ENCODE assay signal across 21 cellular contexts in the genomic region with DNA sequence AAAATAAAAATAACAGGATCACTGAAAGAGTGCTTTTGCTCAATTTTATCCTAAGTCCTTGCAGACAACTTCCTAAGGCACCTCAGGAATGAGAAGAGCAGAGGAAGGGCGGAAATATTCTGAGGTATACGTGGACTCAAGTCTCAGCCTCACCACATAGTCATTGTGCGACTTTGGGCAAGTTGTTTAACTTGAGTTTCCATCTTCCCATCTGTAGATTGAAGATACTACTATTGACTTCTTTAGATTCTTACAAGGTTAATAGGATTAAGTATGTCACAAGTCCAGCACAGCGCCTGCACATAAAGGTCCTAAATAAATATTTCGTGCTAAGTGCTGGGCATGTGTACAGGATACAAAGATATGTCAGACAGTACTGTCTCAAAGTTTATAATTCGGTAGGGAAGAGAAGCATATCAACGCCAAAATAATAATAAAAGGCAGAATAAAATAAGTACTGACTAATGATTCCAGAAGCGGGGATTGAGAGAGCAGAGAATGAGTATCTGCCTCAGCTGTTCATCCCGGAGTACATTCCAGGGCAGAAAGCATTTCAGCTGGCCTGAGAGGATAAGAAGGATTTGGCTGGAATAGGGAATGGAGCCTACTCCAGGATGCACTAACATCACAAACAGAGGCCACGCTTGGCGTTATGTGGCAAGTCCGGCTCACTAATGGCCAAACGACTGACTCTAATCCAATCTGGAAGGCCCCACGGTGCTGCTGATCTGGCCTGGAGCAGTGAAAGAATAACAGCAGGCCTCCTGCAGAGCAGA.
DNase-seq lines count a peak whose midpoint lies in the region; ATAC-seq, FAIRE-seq and TF ChIP-seq lines count a peak whose summit lies in the region.
"Had no signal": no experiment of that assay in that cellular context is flagged by ENCODE, and none has a peak within 500 bp of the region (broad histone marks: within the 10 kb centered on the region; RNA-seq: fewer than 3 reads in every experiment).

No MANE protein-coding gene starts in this region.

- peaks cover 8% of the 10 kb centered on the region for H3K27me3 ChIP-seq in Loucy (ENCODE audit: insufficient read depth, low read length, poor library complexity, severe bottlenecking)
- H3K27me3 ChIP-seq in H1 (replicated peaks in 1 of 4; ENCODE audit: control insufficient read depth in 3 of 4, extremely low read depth in 1 of 4, insufficient read depth in 3 of 4, low read length in 3 of 4): no peaks in the 10 kb centered on the region
- no peaks in the 10 kb centered on the region for H3K27me3 ChIP-seq in osteoblast (ENCODE audit: insufficient read depth, low read length)
- H3K27me3 ChIP-seq: upper lobe of left lung had no signal

- H3K4ac ChIP-seq in H1 (replicated peaks; ENCODE audit: insufficient read length, low read depth, low read length): no peak overlapping the region

- H2AFZ ChIP-seq in Loucy (ENCODE audit: low read length): peak overlapping the region; percentile 28; the same call in 1 of the 2 replicates
- H2AFZ ChIP-seq in H1 (ENCODE audit: low read length): no peak overlapping the region
- peak overlapping the region; percentile 67 for H2AFZ ChIP-seq in osteoblast (ENCODE audit: low read length)

- no peak overlapping the region for H4K91ac ChIP-seq in H1 (replicated peaks; ENCODE audit: insufficient read length, low read length)

- WGBS in H1 (ENCODE audit: extremely low coverage in 1 of 2, insufficient coverage in 1 of 2, insufficient read length in 1 of 2, insufficient replicate concordance in 2 of 2, low coverage in 1 of 2, low lambda C conversion rate in 2 of 2, missing lambda C conversion rate in 1 of 2), 2 experiments: 91% methylated on average over 14 of the region's 14 CpGs; no CpG with 5 or more reads in 1 of the 2 experiments

- H3K4me3 Mint-ChIP-seq in activated CD4-positive, alpha-beta T cell treated with anti-CD3 and anti-CD28 coated beads, Interleukin-2, amount 10 ng/mL, durations not matched to agents 7 days and 5 days: no peak overlapping the region
- H3K4me3 Mint-ChIP-seq: memory B cell had no signal

- no peak for TF ChIP-seq RAD21 in H1 (IDR thresholded peaks at IDR 0.05 in 1 of 2, conservative IDR thresholded peaks at IDR 0.05 in 1 of 2; ENCODE audit: low read depth in 2 of 2, low read length in 2 of 2)

- no peak for ATAC-seq in activated CD4-positive, CD25-positive, alpha-beta regulatory T cell treated with anti-CD3 and anti-CD28 coated beads, Interleukin-2, amount 50 U/mL, for 24 hours
- ATAC-seq: A549, PC-3, SK-N-SH treated with all-trans-retinoic acid at 6 μM for 48 hours had no signal

- peaks cover 15% of the 10 kb centered on the region for H3K9me3 Mint-ChIP-seq in activated CD4-positive, alpha-beta T cell treated with anti-CD3 and anti-CD28 coated beads, Interleukin-2, amount 10 ng/mL, durations not matched to agents 7 days and 5 days

- no peak for DNase-seq in activated CD4-positive, alpha-beta T cell treated with anti-CD3 and anti-CD28 coated beads, Interleukin-2, amount 10 ng/mL, durations not matched to agents 7 days and 5 days
- no peak for DNase-seq in activated CD4-positive, alpha-beta T cell treated with anti-CD3 and anti-CD28 coated beads for 48 hours
- DNase-seq in H1 (ENCODE audit: low read depth in 1 of 2, low spot score in 2 of 2): no peak
- DNase-seq in osteoblast (ENCODE audit: insufficient read length, low spot score, missing footprints): no peak
- DNase-seq in stimulated activated CD4-positive, alpha-beta T cell treated with anti-CD3 and anti-CD28 coated beads, Interleukin-12 subunit alpha, Interleukin-12 subunit beta, amount 100 ng/mL, for 4 hours: no peak
- no peak for DNase-seq in NCI-H2029 treated with DMSO at 0.1 percent for 48 hours (lab: John Stamatoyannopoulos, UW)
- DNase-seq: NCI-H2081; NCI-H526 treated with DMSO at 0.1 percent for 48 hours; PC-3; stimulated activated CD4-positive, alpha-beta T cell treated with anti-CD3 and anti-CD28 coated beads, Interleukin-4, amount 100 ng/mL, for 4 hours; upper lobe of left lung had no signal

- H4K8ac ChIP-seq in H1 (ENCODE audit: extremely low read depth, insufficient read depth, low read length): no peak overlapping the region

- no peak overlapping the region; the same call in 1 of the 2 replicates for H2BK15ac ChIP-seq in H1 (ENCODE audit: low read length)

- no peaks in the 10 kb centered on the region for H3K79me1 ChIP-seq in H1 (ENCODE audit: low read depth, low read length)

- H3F3A ChIP-seq in Loucy (ENCODE audit: low read depth): no peaks in the 10 kb centered on the region

- FAIRE-seq in H1 (lab: Jason Lieb, UNC): no peak
- FAIRE-seq: A549, colon, GM12892, HTR-8/SVneo had no signal

- H3K27me3 Mint-ChIP-seq in activated CD4-positive, alpha-beta T cell treated with anti-CD3 and anti-CD28 coated beads, Interleukin-2, amount 10 ng/mL, durations not matched to agents 7 days and 5 days: peaks cover 2% of the 10 kb centered on the region

- TF ChIP-seq POLR2A in H1 (IDR thresholded peaks at IDR 0.05; ENCODE audit: control extremely low read depth in 1 of 2, low read depth in 2 of 2, low read length in 2 of 2): no peak

- no peak overlapping the region for H3K18ac ChIP-seq in H1 (ENCODE audit: extremely low read depth, low read length)

- H3K56ac ChIP-seq in H1 (replicated peaks; ENCODE audit: insufficient read length, low read depth, low read length): no peak overlapping the region

- H3K4me3 ChIP-seq in Loucy (ENCODE audit: low read length, poor library complexity, severe bottlenecking) (peak overlapping the region; percentile 18), H1 (ENCODE audit: extremely low read depth in 1 of 4, insufficient read depth in 2 of 4, low read depth in 3 of 4, low read length in 4 of 4) (no peak overlapping the region), osteoblast (ENCODE audit: insufficient read depth, low read length) (no peak overlapping the region)
- H3K4me3 ChIP-seq: A549, HAP-1, upper lobe of left lung had no signal

- no peak overlapping the region for H4K5ac ChIP-seq in H1 (ENCODE audit: insufficient read length, low read depth, low read length)

- H2BK20ac ChIP-seq in H1 (ENCODE audit: low read length): no peak overlapping the region

- H2BK5ac ChIP-seq in H1 (ENCODE audit: low read depth, low read length): no peak overlapping the region

- no peak overlapping the region for H2AK5ac ChIP-seq in H1 (ENCODE audit: low read depth, low read length)

- no peak overlapping the region for H3K14ac ChIP-seq in H1 (ENCODE audit: insufficient read length)

- H3K9me3 ChIP-seq in Loucy (ENCODE audit: insufficient read depth, low read depth, low read length): no peaks in the 10 kb centered on the region
- no peaks in the 10 kb centered on the region for H3K9me3 ChIP-seq in H1 (ENCODE audit: insufficient read depth in 2 of 2, low read depth in 1 of 2, low read length in 1 of 2)
- no peaks in the 10 kb centered on the region for H3K9me3 ChIP-seq in osteoblast (ENCODE audit: low read depth, low read length)
- H3K9me3 ChIP-seq: A549, HAP-1, upper lobe of left lung had no signal

- H3K36me3 Mint-ChIP-seq in activated CD4-positive, alpha-beta T cell treated with anti-CD3 and anti-CD28 coated beads, Interleukin-2, amount 10 ng/mL, durations not matched to agents 7 days and 5 days (ENCODE audit: low read depth): peaks cover 25% of the 10 kb centered on the region

- TF ChIP-seq EP300 in H1 (IDR thresholded peaks at IDR 0.05; ENCODE audit: borderline replicate concordance in 1 of 2, low read depth in 2 of 2, low read length in 2 of 2): no peak

- peaks cover 32% of the 10 kb centered on the region for H3K4me1 ChIP-seq in Loucy (ENCODE audit: insufficient read depth, low read length, poor library complexity, severe bottlenecking)
- H3K4me1 ChIP-seq in H1 (replicated peaks in 1 of 4; ENCODE audit: control insufficient read depth in 3 of 4, insufficient read depth in 4 of 4, low read length in 3 of 4): peaks cover 0 to 9% (median 2%) of the 10 kb centered on the region in 4 experiments; a peak in 3 of 7 replicates
- H3K4me1 ChIP-seq in osteoblast (ENCODE audit: insufficient read depth, low read length): peaks cover 19% of the 10 kb centered on the region
- H3K4me1 ChIP-seq: A549, HAP-1 had no signal

- H3K4me1 Mint-ChIP-seq in activated CD4-positive, alpha-beta T cell treated with anti-CD3 and anti-CD28 coated beads, Interleukin-2, amount 10 ng/mL, durations not matched to agents 7 days and 5 days: peaks cover 53% of the 10 kb centered on the region

- H3K79me2 ChIP-seq in Loucy (ENCODE audit: insufficient read depth, low read length) (no peaks in the 10 kb centered on the region), H1 (ENCODE audit: control insufficient read depth in 1 of 2, insufficient read depth in 2 of 2, low read length in 2 of 2) (no peaks in the 10 kb centered on the region), osteoblast (ENCODE audit: insufficient read depth, low read length) (no peaks in the 10 kb centered on the region)

- peak overlapping the region; percentile 26; the same call in 1 of the 2 replicates for H3K27ac ChIP-seq in H1 (ENCODE audit: low read depth, low read length)
- peak overlapping the region; percentile 86 for H3K27ac ChIP-seq in osteoblast (ENCODE audit: low read depth, low read length)
- H3K27ac ChIP-seq: A549, epithelial cell of prostate, upper lobe of left lung had no signal

- H2BK120ac ChIP-seq in H1 (replicated peaks; ENCODE audit: low read depth, low read length): no peak overlapping the region

- peak overlapping the region; percentile 86 for H3K27ac Mint-ChIP-seq in activated CD4-positive, alpha-beta T cell treated with anti-CD3 and anti-CD28 coated beads, Interleukin-2, amount 10 ng/mL, durations not matched to agents 7 days and 5 days
- H3K27ac Mint-ChIP-seq: memory B cell had no signal

- H3K23ac ChIP-seq in H1 (ENCODE audit: insufficient read length): no peak overlapping the region

- no peaks in the 10 kb centered on the region for H4K20me1 ChIP-seq in Loucy (ENCODE audit: insufficient read depth, low read length, poor library complexity, severe bottlenecking)
- H4K20me1 ChIP-seq in H1 (replicated peaks in 1 of 2; ENCODE audit: control insufficient read depth in 1 of 2, insufficient read depth in 2 of 2, low read length in 2 of 2): peaks cover 0 to 1% of the 10 kb centered on the region in 2 experiments
- no peaks in the 10 kb centered on the region for H4K20me1 ChIP-seq in osteoblast (ENCODE audit: insufficient read depth, low read length)

- TF ChIP-seq CTCF in Loucy (conservative IDR thresholded peaks at IDR 0.05; ENCODE audit: low read length) (no peak), H1 (IDR thresholded peaks at IDR 0.05; ENCODE audit: control extremely low read depth in 1 of 3, insufficient read depth in 1 of 3, low read depth in 1 of 3, low read length in 3 of 3) (no peak), osteoblast (IDR thresholded peaks at IDR 0.05; ENCODE audit: extremely low read depth, low read depth, low read length) (no peak)

- POLR2A ChIA-PET in activated CD4-positive, alpha-beta T cell treated with anti-CD3 and anti-CD28 coated beads, Interleukin-2, amount 10 ng/mL, durations not matched to agents 7 days and 5 days (lab: Charles Lee): no interaction called here
- POLR2A ChIA-PET in H1 (lab: Charles Lee; ENCODE audit: partially characterized antibody): no interaction called here

- H3K9me2 ChIP-seq in Loucy (replicated peaks; ENCODE audit: low read depth, low read length): no peaks in the 10 kb centered on the region

- peaks cover 2% of the 10 kb centered on the region; the same call in 1 of the 2 replicates for H3K23me2 ChIP-seq in H1 (ENCODE audit: low read depth, low read length)

- H2BK12ac ChIP-seq in H1 (ENCODE audit: low read depth, low read length): no peak overlapping the region

- peak overlapping the region; percentile 19 for H3K9ac ChIP-seq in Loucy (ENCODE audit: low read depth, low read length, poor library complexity, severe bottlenecking)
- no peak overlapping the region for H3K9ac ChIP-seq in H1 (replicated peaks in 1 of 4; ENCODE audit: extremely low read depth in 1 of 4, low read depth in 3 of 4, low read length in 3 of 4)

- CTCF ChIA-PET in activated CD4-positive, alpha-beta T cell treated with anti-CD3 and anti-CD28 coated beads, Interleukin-2, amount 10 ng/mL, durations not matched to agents 7 days and 5 days (lab: Charles Lee): no interaction called here
- CTCF ChIA-PET in H1 (lab: Charles Lee; ENCODE audit: partially characterized antibody): no interaction called here

- H3K36me3 ChIP-seq in Loucy (ENCODE audit: insufficient read depth, low read length) (no peaks in the 10 kb centered on the region), H1 (ENCODE audit: control insufficient read depth in 2 of 4, insufficient read depth in 4 of 4, low read length in 3 of 4) (peaks cover 0 to 5% (median 0%) of the 10 kb centered on the region in 4 experiments; a peak in 4 of 8 replicates), osteoblast (ENCODE audit: insufficient read depth, low read length) (no peaks in the 10 kb centered on the region)
- H3K36me3 ChIP-seq: HAP-1 had no signal

- peak overlapping the region; percentile 41 for H3K4me2 ChIP-seq in Loucy (ENCODE audit: low read depth, low read length, poor library complexity, severe bottlenecking)
- H3K4me2 ChIP-seq in H1 (ENCODE audit: insufficient read depth in 1 of 2, low read depth in 2 of 2, low read length in 2 of 2): no peak overlapping the region
- H3K4me2 ChIP-seq in osteoblast (ENCODE audit: insufficient read depth, low read length): no peak overlapping the region
- H3K4me2 ChIP-seq: A549 had no signal
